30 cellular contexts compared by ENCODE assay signal in the genomic region with DNA sequence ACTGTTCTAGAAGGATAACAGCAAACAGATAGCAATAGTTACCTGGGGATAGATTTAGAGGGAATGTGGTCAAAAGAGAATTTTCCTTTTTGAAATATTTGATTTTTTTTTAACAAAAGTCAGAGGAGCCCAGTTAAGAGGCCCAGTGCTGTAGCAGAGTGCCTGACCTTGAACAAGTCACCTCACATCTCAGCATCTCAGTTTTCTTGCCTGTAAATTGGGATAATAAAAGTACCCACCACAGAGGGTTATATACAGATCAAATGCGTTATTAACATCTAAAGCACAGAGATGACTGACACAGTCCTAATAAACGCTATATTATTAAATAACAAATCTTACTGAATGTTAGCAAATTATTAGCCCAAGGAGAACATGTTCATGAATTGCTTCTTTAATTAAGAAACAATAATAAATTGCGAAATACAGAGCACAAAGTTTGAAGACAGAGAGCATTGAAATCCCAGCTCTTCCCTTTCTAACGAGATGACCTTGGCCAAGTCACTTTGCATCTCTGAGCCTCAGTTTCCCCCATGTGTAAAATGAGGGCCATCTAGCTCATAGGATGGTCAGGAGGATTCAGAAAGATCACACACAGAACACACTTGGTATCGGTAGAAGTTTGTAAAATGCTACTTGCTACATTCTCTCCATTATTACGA. TPM values are rescaled to one million over a fixed set of nuclear protein-coding genes. Genes with fewer than 3 reads are reported as not detected.
"Had no signal": no experiment of that assay in that cellular context is flagged by ENCODE, and none has a peak within 500 bp of the region (broad histone marks: within the 10 kb centered on the region; RNA-seq: fewer than 3 reads in every experiment).

No MANE protein-coding gene starts in this region.

- ATAC-seq: left colon; left lung; lower lobe of right lung; naive thymus-derived CD8-positive, alpha-beta T cell; pancreas; right cardiac atrium; stimulated activated memory B cell treated with anti-CD40 and anti-IgM and Interleukin-4, amounts not matched to agents 10 μg/mL and 1 μg/mL and 100 μg/mL, for 72 hours; stimulated activated naive CD8-positive, alpha-beta T cell treated with anti-CD3 and anti-CD28 coated beads, Interleukin-15, amount 100 ng/mL, for 72 hours; upper lobe of right lung had no signal

- H3K27ac ChIP-seq: left lung, lower lobe of right lung, pancreas, prostate gland, sigmoid colon, thyroid gland, upper lobe of right lung had no signal

- H3K9me3 ChIP-seq: left lung, lower lobe of right lung, pancreas, prostate gland, sigmoid colon, thyroid gland, upper lobe of right lung had no signal

- H3K4me1 ChIP-seq: left lung, pancreas, prostate gland, sigmoid colon, thyroid gland, upper lobe of right lung had no signal

- DNase-seq: hypothalamus; immature natural killer cell; kidney; left colon; left lung; lower lobe of right lung; mammary epithelial cell; mesenchymal stem cell; naive thymus-derived CD8-positive, alpha-beta T cell; nucleus accumbens; pancreas; posterior cingulate gyrus; retina; right cardiac atrium; sigmoid colon; stimulated activated CD4-positive, alpha-beta T cell treated with anti-CD3 and anti-CD28 coated beads, Interleukin-1b, Interleukin-23, amount 100 ng/mL, for 48 hours; stimulated activated CD4-positive, alpha-beta T cell treated with anti-CD3 and anti-CD28 coated beads, Interleukin-2, amount 100 ng/mL, for 48 hours; stimulated activated CD4-positive, alpha-beta T cell treated with anti-CD3 and anti-CD28 coated beads, Interleukin-4, amount 100 ng/mL, for 4 hours; stimulated activated CD8-positive, alpha-beta memory T cell treated with anti-CD3 and anti-CD28 coated beads, Interleukin-4, amount 100 ng/mL, for 48 hours; stimulated activated naive CD4-positive, alpha-beta T cell treated with Interleukin-2 at 50 U/mL for 16 hours; stimulated activated naive CD8-positive, alpha-beta T cell treated with anti-CD3 and anti-CD28 coated beads, Interleukin-15, amount 100 ng/mL, for 72 hours; substantia nigra; thyroid gland; trophoblast cell; upper lobe of right lung had no signal

- FAIRE-seq: islet of Langerhans, kidney, pancreas, urothelium cell line had no signal

- H3K4me2 ChIP-seq: smooth muscle cell had no signal

- H3K4me3 ChIP-seq: left lung, lower lobe of right lung, pancreas, prostate gland, sigmoid colon, smooth muscle cell, thyroid gland, upper lobe of right lung had no signal

- H3K27me3 ChIP-seq: left lung, pancreas, sigmoid colon, thyroid gland, upper lobe of right lung had no signal

- H3K36me3 ChIP-seq: left lung, pancreas, prostate gland, thyroid gland, upper lobe of right lung had no signal

RNA-seq across cellular contexts. Expression of a gene that starts 35.5 kb away (rescaled TPM):
- total RNA-seq: naive thymus-derived CD8-positive, alpha-beta T cell had no signal
- polyA plus RNA-seq: immature natural killer cell; mammary epithelial cell; naive thymus-derived CD8-positive, alpha-beta T cell had no signal

RNA-seq across cellular contexts. Expression of a gene that starts 49.9 kb away (rescaled TPM):
- total RNA-seq: smooth muscle cell had no signal
- polyA plus RNA-seq: immature natural killer cell; naive thymus-derived CD8-positive, alpha-beta T cell; smooth muscle cell had no signal
